8 cellular contexts compared by ENCODE assay signal in genomic region chr21:46165099-46165498, GRCh38.
"Had no signal": no experiment of that assay in that cellular context is flagged by ENCODE, and none has a peak within 500 bp of the region (broad histone marks: within the 10 kb centered on the region; RNA-seq: fewer than 3 reads in every experiment).

No MANE protein-coding gene starts in this region.

- H3K4me3 ChIP-seq: GM12878 had no signal

- ATAC-seq: GM12878 had no signal

- FAIRE-seq: G401.6, GM12878, GM12891, GM12892, GM18507, GM19239 had no signal

- DNase-seq: GDM1, GF-D8 had no signal
